Comparison of ENCODE assay signal across 1 cellular context in the genomic region with DNA sequence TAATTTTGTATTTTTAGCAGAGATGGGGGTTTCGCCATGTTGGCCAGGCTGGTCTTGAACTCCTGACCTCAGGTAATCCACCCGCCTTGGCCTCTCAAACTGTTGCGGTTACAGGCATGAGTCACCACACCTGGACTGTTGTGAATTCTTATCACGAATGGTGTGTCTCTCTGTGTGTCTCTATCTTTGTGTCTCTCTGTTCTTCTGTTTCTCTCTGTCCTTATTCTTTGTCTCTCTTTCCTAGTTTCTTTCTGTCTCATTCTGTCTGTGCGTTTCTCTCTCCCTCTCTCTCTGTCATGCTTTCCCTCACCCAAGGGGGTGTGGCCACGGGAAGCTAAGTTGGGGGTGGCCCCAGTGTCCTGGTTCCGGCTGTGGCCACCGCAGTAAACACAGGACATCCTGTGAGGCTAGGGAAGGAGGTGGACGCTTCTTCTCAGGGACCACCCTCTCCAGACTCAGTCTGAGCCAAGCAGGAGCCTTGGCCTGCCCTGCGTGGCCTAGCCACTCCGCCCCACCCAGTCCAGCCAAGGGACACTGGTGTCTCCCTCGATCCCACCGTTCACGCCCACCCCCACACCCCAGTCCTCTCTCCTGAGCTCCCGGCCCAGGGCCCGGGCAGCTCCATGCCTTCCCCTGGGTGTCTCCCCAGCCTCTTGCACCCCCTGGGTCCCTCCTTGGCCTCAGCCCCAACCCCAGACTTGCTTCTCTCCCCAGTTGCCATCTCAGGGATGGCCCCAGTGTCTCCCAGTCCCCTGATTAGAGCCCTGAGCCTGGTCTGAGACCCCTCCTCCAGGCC.
TF ChIP-seq lines count a peak whose summit lies in the region.

No MANE protein-coding gene starts in this region.

TF ChIP-seq in K562, 482 proteins besides CTCF, POLR2A, EP300 and RAD21 (continued from another document and continues in another):
- TF ChIP-seq, protein P1, sequence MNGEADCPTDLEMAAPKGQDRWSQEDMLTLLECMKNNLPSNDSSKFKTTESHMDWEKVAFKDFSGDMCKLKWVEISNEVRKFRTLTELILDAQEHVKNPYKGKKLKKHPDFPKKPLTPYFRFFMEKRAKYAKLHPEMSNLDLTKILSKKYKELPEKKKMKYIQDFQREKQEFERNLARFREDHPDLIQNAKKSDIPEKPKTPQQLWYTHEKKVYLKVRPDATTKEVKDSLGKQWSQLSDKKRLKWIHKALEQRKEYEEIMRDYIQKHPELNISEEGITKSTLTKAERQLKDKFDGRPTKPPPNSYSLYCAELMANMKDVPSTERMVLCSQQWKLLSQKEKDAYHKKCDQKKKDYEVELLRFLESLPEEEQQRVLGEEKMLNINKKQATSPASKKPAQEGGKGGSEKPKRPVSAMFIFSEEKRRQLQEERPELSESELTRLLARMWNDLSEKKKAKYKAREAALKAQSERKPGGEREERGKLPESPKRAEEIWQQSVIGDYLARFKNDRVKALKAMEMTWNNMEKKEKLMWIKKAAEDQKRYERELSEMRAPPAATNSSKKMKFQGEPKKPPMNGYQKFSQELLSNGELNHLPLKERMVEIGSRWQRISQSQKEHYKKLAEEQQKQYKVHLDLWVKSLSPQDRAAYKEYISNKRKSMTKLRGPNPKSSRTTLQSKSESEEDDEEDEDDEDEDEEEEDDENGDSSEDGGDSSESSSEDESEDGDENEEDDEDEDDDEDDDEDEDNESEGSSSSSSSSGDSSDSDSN (IDR thresholded peaks at IDR 0.05; ENCODE audit: borderline replicate concordance in 1 of 2, low read depth in 2 of 2, low read length in 2 of 2): 0 out of 4 replicates have a peak, but pooled peaks of 1 of the 2 experiments have one; percentile 39
- peak; percentile 81; the same call in 1 of the 2 replicates for TF ChIP-seq NCOA1 (IDR thresholded peaks at IDR 0.05; ENCODE audit: low read depth)
- TF ChIP-seq NCOR1 (IDR thresholded peaks at IDR 0.05): peak; percentile 83
- TF ChIP-seq JUN (IDR thresholded peaks at IDR 0.05; ENCODE audit: borderline replicate concordance, low read depth, low read length): peak; percentile 89
- no peak; the same call in 1 of the 2 replicates for TF ChIP-seq JUN (CRISPR knock-in tag; IDR thresholded peaks at IDR 0.05; ENCODE audit: borderline replicate concordance)
- TF ChIP-seq, protein P2, sequence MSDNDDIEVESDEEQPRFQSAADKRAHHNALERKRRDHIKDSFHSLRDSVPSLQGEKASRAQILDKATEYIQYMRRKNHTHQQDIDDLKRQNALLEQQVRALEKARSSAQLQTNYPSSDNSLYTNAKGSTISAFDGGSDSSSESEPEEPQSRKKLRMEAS (CRISPR knock-in tag; IDR thresholded peaks at IDR 0.05): peak; percentile 15; the same call in 1 of the 2 replicates
- TF ChIP-seq SREBF2 (CRISPR knock-in tag; IDR thresholded peaks at IDR 0.05): no peak
- peak; percentile 77 for TF ChIP-seq CBFA2T2 (conservative IDR thresholded peaks at IDR 0.05)
- TF ChIP-seq SLC30A9 (CRISPR knock-in tag; IDR thresholded peaks at IDR 0.05): no peak
- no peak for TF ChIP-seq FUS (optimal IDR thresholded peaks at IDR 0.05; ENCODE audit: low read depth, low read length)
- TF ChIP-seq FOXM1 (IDR thresholded peaks at IDR 0.05; ENCODE audit: low read depth): 0 out of 2 replicates have a peak, but pooled peaks have one; percentile 4
- TF ChIP-seq FOXM1 (CRISPR knock-in tag; IDR thresholded peaks at IDR 0.05; ENCODE audit: low read depth): no peak
- 0 out of 2 replicates have a peak, but pooled peaks have one; percentile 64 for TF ChIP-seq ZNF589 (CRISPR knock-in tag; IDR thresholded peaks at IDR 0.05; ENCODE audit: low read depth)
- TF ChIP-seq STAT5A (IDR thresholded peaks at IDR 0.05; ENCODE audit: borderline replicate concordance, low read length): 0 out of 2 replicates have a peak, but pooled peaks have one; percentile 25
- TF ChIP-seq GATA2 (CRISPR knock-in tag; IDR thresholded peaks at IDR 0.05): 0 out of 2 replicates have a peak, but pooled peaks have one; percentile 33
- TF ChIP-seq, protein P3, sequence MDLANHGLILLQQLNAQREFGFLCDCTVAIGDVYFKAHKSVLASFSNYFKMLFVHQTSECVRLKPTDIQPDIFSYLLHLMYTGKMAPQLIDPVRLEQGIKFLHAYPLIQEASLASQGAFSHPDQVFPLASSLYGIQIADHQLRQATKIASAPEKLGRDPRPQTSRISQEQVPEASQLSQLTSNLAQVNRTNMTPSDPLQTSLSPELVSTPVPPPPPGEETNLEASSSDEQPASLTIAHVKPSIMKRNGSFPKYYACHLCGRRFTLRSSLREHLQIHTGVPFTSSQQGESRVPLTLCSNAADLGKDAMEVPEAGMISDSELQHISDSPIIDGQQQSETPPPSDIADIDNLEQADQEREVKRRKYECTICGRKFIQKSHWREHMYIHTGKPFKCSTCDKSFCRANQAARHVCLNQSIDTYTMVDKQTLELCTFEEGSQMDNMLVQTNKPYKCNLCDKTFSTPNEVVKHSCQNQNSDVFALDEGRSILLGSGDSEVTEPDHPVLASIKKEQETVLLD (IDR thresholded peaks at IDR 0.05): peak; percentile 93
- TF ChIP-seq ZFP36 (IDR thresholded peaks at IDR 0.05; ENCODE audit: low read depth, low read length, partially characterized antibody): peak; percentile 8
- TF ChIP-seq, protein P4, sequence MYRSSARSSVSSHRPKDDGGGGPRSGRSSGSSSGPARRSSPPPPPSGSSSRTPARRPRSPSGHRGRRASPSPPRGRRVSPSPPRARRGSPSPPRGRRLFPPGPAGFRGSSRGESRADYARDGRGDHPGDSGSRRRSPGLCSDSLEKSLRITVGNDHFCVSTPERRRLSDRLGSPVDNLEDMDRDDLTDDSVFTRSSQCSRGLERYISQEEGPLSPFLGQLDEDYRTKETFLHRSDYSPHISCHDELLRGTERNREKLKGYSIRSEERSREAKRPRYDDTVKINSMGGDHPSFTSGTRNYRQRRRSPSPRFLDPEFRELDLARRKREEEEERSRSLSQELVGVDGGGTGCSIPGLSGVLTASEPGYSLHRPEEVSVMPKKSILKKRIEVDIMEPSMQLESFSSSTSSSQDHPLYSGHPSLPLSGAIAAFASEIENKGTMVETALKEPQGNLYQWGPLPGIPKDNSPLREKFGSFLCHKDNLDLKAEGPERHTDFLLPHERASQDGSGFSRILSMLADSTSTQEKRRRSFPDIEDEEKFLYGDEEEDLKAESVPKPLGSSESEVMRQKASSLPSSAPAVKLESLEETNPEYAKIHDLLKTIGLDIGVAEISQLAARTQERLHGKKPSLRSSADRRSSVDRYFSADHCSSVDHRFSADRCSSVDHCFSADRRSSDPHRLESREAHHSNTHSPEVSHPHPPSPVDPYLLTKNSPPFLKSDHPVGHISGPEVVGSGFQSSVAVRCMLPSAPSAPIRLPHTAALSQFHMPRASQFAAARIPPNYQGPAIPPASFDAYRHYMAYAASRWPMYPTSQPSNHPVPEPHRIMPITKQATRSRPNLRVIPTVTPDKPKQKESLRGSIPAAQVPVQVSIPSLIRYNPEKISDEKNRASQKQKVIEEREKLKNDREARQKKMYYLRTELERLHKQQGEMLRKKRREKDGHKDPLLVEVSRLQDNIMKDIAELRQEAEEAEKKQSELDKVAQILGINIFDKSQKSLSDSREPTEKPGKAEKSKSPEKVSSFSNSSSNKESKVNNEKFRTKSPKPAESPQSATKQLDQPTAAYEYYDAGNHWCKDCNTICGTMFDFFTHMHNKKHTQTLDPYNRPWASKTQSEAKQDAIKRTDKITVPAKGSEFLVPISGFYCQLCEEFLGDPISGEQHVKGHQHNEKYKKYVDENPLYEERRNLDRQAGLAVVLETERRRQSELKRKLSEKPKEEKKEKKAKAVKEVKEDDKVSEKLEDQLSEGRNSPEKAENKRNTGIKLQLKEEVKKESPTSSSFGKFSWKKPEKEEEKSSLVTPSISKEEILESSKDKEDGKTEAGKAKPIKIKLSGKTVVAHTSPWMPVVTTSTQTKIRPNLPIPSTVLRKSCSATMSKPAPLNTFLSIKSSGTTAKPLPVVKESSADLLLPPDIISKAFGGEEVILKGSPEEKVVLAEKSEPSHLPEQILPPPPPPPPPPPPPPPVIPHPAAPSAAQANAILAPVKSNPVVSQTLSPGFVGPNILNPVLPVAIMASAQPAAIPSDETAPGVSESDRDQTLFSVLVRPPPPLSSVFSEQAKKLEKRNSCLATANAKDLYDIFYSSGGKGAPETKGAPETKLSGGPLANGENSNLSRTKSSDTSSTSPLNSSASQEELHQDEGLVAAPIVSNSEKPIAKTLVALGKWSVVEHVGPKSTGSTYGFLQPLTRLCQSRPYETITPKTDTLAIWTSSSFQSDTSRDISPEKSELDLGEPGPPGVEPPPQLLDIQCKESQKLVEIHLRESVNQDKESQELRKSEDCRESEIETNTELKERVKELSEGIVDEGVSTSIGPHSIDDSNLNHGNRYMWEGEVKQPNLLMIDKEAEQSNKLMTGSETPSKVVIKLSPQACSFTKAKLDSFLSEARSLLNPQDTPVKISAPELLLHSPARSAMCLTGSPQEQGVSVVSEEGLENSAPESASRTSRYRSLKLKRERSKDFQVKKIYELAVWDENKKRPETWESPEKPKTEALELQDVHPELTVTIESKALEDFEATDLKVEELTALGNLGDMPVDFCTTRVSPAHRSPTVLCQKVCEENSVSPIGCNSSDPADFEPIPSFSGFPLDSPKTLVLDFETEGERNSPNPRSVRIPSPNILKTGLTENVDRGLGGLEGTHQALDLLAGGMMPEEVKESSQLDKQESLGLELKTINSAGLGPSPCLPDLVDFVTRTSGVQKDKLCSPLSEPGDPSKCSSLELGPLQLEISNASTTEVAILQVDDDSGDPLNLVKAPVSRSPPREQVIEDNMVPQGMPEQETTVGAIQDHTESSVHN (IDR thresholded peaks at IDR 0.05; ENCODE audit: borderline replicate concordance in 1 of 2, low read depth in 1 of 2): peak in 1 of 2 experiments; percentile 68; a peak in 2 of 4 replicates
- no peak for TF ChIP-seq NR4A1 (CRISPR knock-in tag; IDR thresholded peaks at IDR 0.05)
- no peak for TF ChIP-seq NR4A1 (tag; IDR thresholded peaks at IDR 0.05)
- no peak for TF ChIP-seq NR2C2 (CRISPR knock-in tag; IDR thresholded peaks at IDR 0.05)
- peak; percentile 48; the same call in 1 of the 2 replicates for TF ChIP-seq NR2C2 (tag; IDR thresholded peaks at IDR 0.05)
- no peak for TF ChIP-seq MED1 (CRISPR knock-in tag; IDR thresholded peaks at IDR 0.05; ENCODE audit: borderline replicate concordance)
- TF ChIP-seq E2F3 (CRISPR knock-in tag; IDR thresholded peaks at IDR 0.05): 0 out of 2 replicates have a peak, but pooled peaks have one; percentile 17
- TF ChIP-seq ZFX (CRISPR knock-in tag; IDR thresholded peaks at IDR 0.05): peak; percentile 59
- TF ChIP-seq, protein P5, sequence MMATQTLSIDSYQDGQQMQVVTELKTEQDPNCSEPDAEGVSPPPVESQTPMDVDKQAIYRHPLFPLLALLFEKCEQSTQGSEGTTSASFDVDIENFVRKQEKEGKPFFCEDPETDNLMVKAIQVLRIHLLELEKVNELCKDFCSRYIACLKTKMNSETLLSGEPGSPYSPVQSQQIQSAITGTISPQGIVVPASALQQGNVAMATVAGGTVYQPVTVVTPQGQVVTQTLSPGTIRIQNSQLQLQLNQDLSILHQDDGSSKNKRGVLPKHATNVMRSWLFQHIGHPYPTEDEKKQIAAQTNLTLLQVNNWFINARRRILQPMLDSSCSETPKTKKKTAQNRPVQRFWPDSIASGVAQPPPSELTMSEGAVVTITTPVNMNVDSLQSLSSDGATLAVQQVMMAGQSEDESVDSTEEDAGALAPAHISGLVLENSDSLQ (IDR thresholded peaks at IDR 0.05): peak; percentile 46
- no peak for TF ChIP-seq RBM15 (IDR thresholded peaks at IDR 0.05; ENCODE audit: insufficient read depth, low read length)
- no peak for TF ChIP-seq BACH1 (tag; IDR thresholded peaks at IDR 0.05)
- TF ChIP-seq ZNF121 (CRISPR knock-in tag; conservative IDR thresholded peaks at IDR 0.05): no peak
- TF ChIP-seq POLR2B (IDR thresholded peaks at IDR 0.05; ENCODE audit: low read depth, partially characterized antibody): peak; percentile 74
- peak; percentile 72; the same call in 1 of the 2 replicates for TF ChIP-seq TOE1 (IDR thresholded peaks at IDR 0.05; ENCODE audit: borderline replicate concordance)
- TF ChIP-seq TOE1 (CRISPR knock-in tag; IDR thresholded peaks at IDR 0.05; ENCODE audit: borderline replicate concordance, low read depth): no peak
- TF ChIP-seq CBX2 (IDR thresholded peaks at IDR 0.05; ENCODE audit: insufficient read depth, low read length, poor library complexity, severe bottlenecking): no peak
- TF ChIP-seq FOXP1 (CRISPR knock-in tag; IDR thresholded peaks at IDR 0.05): peak; percentile 83; the same call in 1 of the 2 replicates
- TF ChIP-seq ATF7 (IDR thresholded peaks at IDR 0.05): peak; percentile 72
- peak; percentile 62; the same call in 1 of the 2 replicates for TF ChIP-seq PHF8 (IDR thresholded peaks at IDR 0.05; ENCODE audit: borderline replicate concordance, low read length)
- TF ChIP-seq, protein P6, sequence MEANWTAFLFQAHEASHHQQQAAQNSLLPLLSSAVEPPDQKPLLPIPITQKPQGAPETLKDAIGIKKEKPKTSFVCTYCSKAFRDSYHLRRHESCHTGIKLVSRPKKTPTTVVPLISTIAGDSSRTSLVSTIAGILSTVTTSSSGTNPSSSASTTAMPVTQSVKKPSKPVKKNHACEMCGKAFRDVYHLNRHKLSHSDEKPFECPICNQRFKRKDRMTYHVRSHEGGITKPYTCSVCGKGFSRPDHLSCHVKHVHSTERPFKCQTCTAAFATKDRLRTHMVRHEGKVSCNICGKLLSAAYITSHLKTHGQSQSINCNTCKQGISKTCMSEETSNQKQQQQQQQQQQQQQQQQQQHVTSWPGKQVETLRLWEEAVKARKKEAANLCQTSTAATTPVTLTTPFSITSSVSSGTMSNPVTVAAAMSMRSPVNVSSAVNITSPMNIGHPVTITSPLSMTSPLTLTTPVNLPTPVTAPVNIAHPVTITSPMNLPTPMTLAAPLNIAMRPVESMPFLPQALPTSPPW (CRISPR knock-in tag; IDR thresholded peaks at IDR 0.05): peak; percentile 47
- TF ChIP-seq SMARCE1 (IDR thresholded peaks at IDR 0.05): peak; percentile 99
- TF ChIP-seq ZC3H4 (CRISPR knock-in tag; IDR thresholded peaks at IDR 0.05; ENCODE audit: borderline replicate concordance): no peak
- TF ChIP-seq, protein P7, sequence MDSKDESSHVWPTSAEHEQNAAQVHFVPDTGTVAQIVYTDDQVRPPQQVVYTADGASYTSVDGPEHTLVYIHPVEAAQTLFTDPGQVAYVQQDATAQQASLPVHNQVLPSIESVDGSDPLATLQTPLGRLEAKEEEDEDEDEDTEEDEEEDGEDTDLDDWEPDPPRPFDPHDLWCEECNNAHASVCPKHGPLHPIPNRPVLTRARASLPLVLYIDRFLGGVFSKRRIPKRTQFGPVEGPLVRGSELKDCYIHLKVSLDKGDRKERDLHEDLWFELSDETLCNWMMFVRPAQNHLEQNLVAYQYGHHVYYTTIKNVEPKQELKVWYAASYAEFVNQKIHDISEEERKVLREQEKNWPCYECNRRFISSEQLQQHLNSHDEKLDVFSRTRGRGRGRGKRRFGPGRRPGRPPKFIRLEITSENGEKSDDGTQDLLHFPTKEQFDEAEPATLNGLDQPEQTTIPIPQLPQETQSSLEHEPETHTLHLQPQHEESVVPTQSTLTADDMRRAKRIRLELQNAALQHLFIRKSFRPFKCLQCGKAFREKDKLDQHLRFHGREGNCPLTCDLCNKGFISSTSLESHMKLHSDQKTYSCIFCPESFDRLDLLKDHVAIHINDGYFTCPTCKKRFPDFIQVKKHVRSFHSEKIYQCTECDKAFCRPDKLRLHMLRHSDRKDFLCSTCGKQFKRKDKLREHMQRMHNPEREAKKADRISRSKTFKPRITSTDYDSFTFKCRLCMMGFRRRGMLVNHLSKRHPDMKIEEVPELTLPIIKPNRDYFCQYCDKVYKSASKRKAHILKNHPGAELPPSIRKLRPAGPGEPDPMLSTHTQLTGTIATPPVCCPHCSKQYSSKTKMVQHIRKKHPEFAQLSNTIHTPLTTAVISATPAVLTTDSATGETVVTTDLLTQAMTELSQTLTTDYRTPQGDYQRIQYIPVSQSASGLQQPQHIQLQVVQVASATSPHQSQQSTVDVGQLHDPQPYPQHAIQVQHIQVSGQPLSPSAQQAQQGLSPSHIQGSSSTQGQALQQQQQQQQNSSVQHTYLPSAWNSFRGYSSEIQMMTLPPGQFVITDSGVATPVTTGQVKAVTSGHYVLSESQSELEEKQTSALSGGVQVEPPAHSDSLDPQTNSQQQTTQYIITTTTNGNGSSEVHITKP (IDR thresholded peaks at IDR 0.05; ENCODE audit: partially characterized antibody): peak; percentile 96
- TF ChIP-seq MCM5 (IDR thresholded peaks at IDR 0.05; ENCODE audit: low read depth): no peak
